8 cellular contexts compared by ENCODE assay signal in the genomic region with DNA sequence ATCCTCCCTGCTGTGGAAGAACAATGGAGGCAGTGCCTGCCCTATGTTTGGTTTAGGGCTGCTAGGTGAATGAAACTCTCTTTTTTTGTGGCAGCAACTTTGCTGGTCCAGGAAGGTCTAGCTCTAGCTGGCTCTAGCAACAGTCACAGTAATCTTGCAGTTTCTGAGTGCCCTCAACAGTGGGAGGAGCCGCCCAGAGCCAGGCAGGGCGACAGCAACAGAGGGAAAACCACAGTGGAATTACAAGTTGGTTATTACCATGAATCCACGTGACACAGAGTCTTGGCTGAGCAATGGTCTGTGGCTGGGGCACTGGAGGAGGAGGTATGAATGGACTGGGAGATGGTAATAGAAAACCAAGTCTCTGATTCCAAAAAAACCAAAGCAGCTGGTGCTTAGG. TPM values are rescaled to one million over a fixed set of nuclear protein-coding genes. Genes with fewer than 3 reads are reported as not detected.
A peak's percentile ranks its signal among the peaks of the same experiment; 100 is the strongest.
DNase-seq lines count a peak whose midpoint lies in the region; ATAC-seq and TF ChIP-seq lines count a peak whose summit lies in the region.

No MANE protein-coding gene starts in this region.

- peaks cover 88% of the 10 kb centered on the region for H4K20me1 ChIP-seq in smooth muscle cell (ENCODE audit: low read depth)

- no peak overlapping the region for H3K4me3 ChIP-seq in smooth muscle cell

- no peaks in the 10 kb centered on the region for H3K36me3 ChIP-seq in smooth muscle cell (ENCODE audit: low read depth)

- H3K4me1 ChIP-seq in smooth muscle cell (ENCODE audit: low read depth) = peaks cover 8% of the 10 kb centered on the region

- H3K9me3 ChIP-seq in smooth muscle cell (replicated peaks; ENCODE audit: low read depth) = no peaks in the 10 kb centered on the region

- H3K36me3 Mint-ChIP-seq in activated naive CD4-positive, alpha-beta T cell treated with anti-CD3 and anti-CD28 coated beads, Interleukin-2, amount 50 U/mL, for 24 hours = peaks cover 12% of the 10 kb centered on the region

- H3K4me2 ChIP-seq in smooth muscle cell = peak overlapping the region; percentile 74

- peak overlapping the region; percentile 70 for H3K27ac ChIP-seq in smooth muscle cell (ENCODE audit: low read depth)

- H3K9me3 Mint-ChIP-seq in activated naive CD4-positive, alpha-beta T cell treated with anti-CD3 and anti-CD28 coated beads, Interleukin-2, amount 50 U/mL, for 24 hours = no peaks in the 10 kb centered on the region

- H3K27me3 Mint-ChIP-seq in activated naive CD4-positive, alpha-beta T cell treated with anti-CD3 and anti-CD28 coated beads, Interleukin-2, amount 50 U/mL, for 24 hours = no peaks in the 10 kb centered on the region

- intact Hi-C loops in left ventricle myocardium superior (cut with micrococcal nuclease) = no loop called here

- DNase-seq in stimulated activated CD4-positive, alpha-beta T cell treated with anti-CD3 and anti-CD28 coated beads, Interleukin-1b, Interleukin-23, amount 100 ng/mL, for 48 hours = peak; percentile 56
- no peak for DNase-seq in stimulated activated CD4-positive, alpha-beta T cell treated with anti-CD3 and anti-CD28 coated beads, Interleukin-12 subunit alpha, Interleukin-12 subunit beta, amount 100 ng/mL, for 4 hours
- DNase-seq in NCI-H187 treated with DMSO at 0.1 percent for 48 hours (lab: John Stamatoyannopoulos, UW) = peak; percentile 65
- DNase-seq in left ventricle myocardium superior = peak; percentile 62
- DNase-seq in smooth muscle cell (lab: John Stamatoyannopoulos, UW; ENCODE audit: unreplicated experiment) = peak; percentile 18
- no peak for DNase-seq in activated gamma-delta T cell (lab: John Stamatoyannopoulos, UW)
- DNase-seq in effector CD8-positive, alpha-beta T cell (lab: John Stamatoyannopoulos, UW) = no peak

- peak; percentile 62 for ATAC-seq in left ventricle myocardium superior

- H3K4me1 Mint-ChIP-seq in activated naive CD4-positive, alpha-beta T cell treated with anti-CD3 and anti-CD28 coated beads, Interleukin-2, amount 50 U/mL, for 24 hours = peaks cover 62% of the 10 kb centered on the region

- WGBS in smooth muscle cell (ENCODE audit: low lambda C conversion rate) = 10% methylated on average over 3 of the region's 3 CpGs

- TF ChIP-seq CTCF in smooth muscle cell (IDR thresholded peaks at IDR 0.05; ENCODE audit: borderline replicate concordance, insufficient read depth, poor library complexity, severe bottlenecking) = no peak

- peak overlapping the region; percentile 23 for H3K4me3 Mint-ChIP-seq in activated naive CD4-positive, alpha-beta T cell treated with anti-CD3 and anti-CD28 coated beads, Interleukin-2, amount 50 U/mL, for 24 hours

- H3K27me3 ChIP-seq in smooth muscle cell (ENCODE audit: low read depth) = no peaks in the 10 kb centered on the region

- peak overlapping the region; percentile 71 for H3K27ac Mint-ChIP-seq in activated naive CD4-positive, alpha-beta T cell treated with anti-CD3 and anti-CD28 coated beads, Interleukin-2, amount 50 U/mL, for 24 hours

- H3K9ac ChIP-seq in smooth muscle cell (ENCODE audit: low read depth) = no peak overlapping the region

- H2AFZ ChIP-seq in smooth muscle cell (ENCODE audit: low read depth) = no peak overlapping the region

- peaks cover 52% of the 10 kb centered on the region for H3K79me2 ChIP-seq in smooth muscle cell (ENCODE audit: low read depth)

- peaks cover 7% of the 10 kb centered on the region for H3F3A ChIP-seq in smooth muscle cell (ENCODE audit: low read depth)

RNA-seq across cellular contexts. Expression of gene HSPB9, which starts 10.3 kb away (rescaled TPM):
- 0.12 TPM for total RNA-seq in left ventricle myocardium superior
- total RNA-seq in smooth muscle cell = not detected in 2 replicates
- polyA plus RNA-seq in smooth muscle cell = 0.39 and 1.0 TPM in 2 replicates

RNA-seq across cellular contexts. Expression of gene KAT2A, which starts 11.8 kb away (rescaled TPM):
- total RNA-seq in left ventricle myocardium superior (26.1 TPM), smooth muscle cell (15.6 and 17.1 TPM in 2 replicates)
- 25.3 and 29.5 TPM in 2 replicates for polyA plus RNA-seq in smooth muscle cell

RNA-seq across cellular contexts. Expression of gene DHX58, which starts 20.4 kb away (rescaled TPM):
- total RNA-seq in left ventricle myocardium superior = 3.8 TPM
- total RNA-seq in smooth muscle cell = 1.0 and 4.2 TPM in 2 replicates
- polyA plus RNA-seq in smooth muscle cell = 0.67 TPM in 1 of 2 replicates, not detected in the other

RNA-seq across cellular contexts. Expression of gene RAB5C, which starts 21.8 kb away (rescaled TPM):
- 47.1 TPM for total RNA-seq in left ventricle myocardium superior
- 92.8 and 113 TPM in 2 replicates for total RNA-seq in smooth muscle cell
- 152 and 158 TPM in 2 replicates for polyA plus RNA-seq in smooth muscle cell

RNA-seq across cellular contexts. Expression of gene ZNF385C, which starts 34.7 kb away (rescaled TPM):
- total RNA-seq in left ventricle myocardium superior (0.20 TPM), smooth muscle cell (0.27 and 0.45 TPM in 2 replicates)
- polyA plus RNA-seq in smooth muscle cell = 0.18 and 0.70 TPM in 2 replicates

Comparison
In these comparisons a context has a peak if more than half of its experiments do, and no peak if none do; other contexts are left out.
1. DNase-seq: peak in stimulated activated CD4-positive, alpha-beta T cell treated with anti-CD3 and anti-CD28 coated beads, Interleukin-1b, Interleukin-23, amount 100 ng/mL, for 48 hours (single experiment), NCI-H187 treated with DMSO at 0.1 percent for 48 hours (single experiment), left ventricle myocardium superior (single experiment) and smooth muscle cell (single experiment); none in stimulated activated CD4-positive, alpha-beta T cell treated with anti-CD3 and anti-CD28 coated beads, Interleukin-12 subunit alpha, Interleukin-12 subunit beta, amount 100 ng/mL, for 4 hours (single experiment), activated gamma-delta T cell (single experiment) and effector CD8-positive, alpha-beta T cell (single experiment).